In genomic region chr16:85156869-85157268, GRCh38 we compare ENCODE assay signal across 17 cellular contexts. TPM values are rescaled to one million over a fixed set of nuclear protein-coding genes. Genes with fewer than 3 reads are reported as not detected.
DNase-seq lines count a peak whose midpoint lies in the region; ATAC-seq and TF ChIP-seq lines count a peak whose summit lies in the region.
"Had no signal": no experiment of that assay in that cellular context is flagged by ENCODE, and none has a peak within 500 bp of the region (broad histone marks: within the 10 kb centered on the region; RNA-seq: fewer than 3 reads in every experiment).

No MANE protein-coding gene starts in this region.

- TF ChIP-seq CTCF in natural killer cell (IDR thresholded peaks at IDR 0.05), result no peak
- TF ChIP-seq CTCF in psoas muscle (IDR thresholded peaks at IDR 0.05), result no peak

- peak overlapping the region; percentile 1 for H3K4me3 Mint-ChIP-seq in natural killer cell
- no peak overlapping the region for H3K4me3 Mint-ChIP-seq in natural killer cell treated with Interleukin-12 subunit alpha and Interleukin-12 subunit beta and Interleukin-15 and Interleukin-18, amount 100 ng/mL, for 72 hours
- H3K4me3 Mint-ChIP-seq in activated naive CD8-positive, alpha-beta T cell treated with anti-CD3 and anti-CD28 coated beads for 36 hours, result peak overlapping the region; percentile 76
- peak overlapping the region in 6 of 8 donors; percentile 10 to 96 (median 87) for H3K4me3 Mint-ChIP-seq in naive B cell

- H3K27ac ChIP-seq in psoas muscle, result peak overlapping the region; percentile 70

- no peak for DNase-seq in natural killer cell
- DNase-seq in natural killer cell treated with Interleukin-12 subunit alpha and Interleukin-12 subunit beta and Interleukin-15 and Interleukin-18, amount 100 ng/mL, for 72 hours (ENCODE audit: low spot score), result no peak
- DNase-seq in activated naive CD8-positive, alpha-beta T cell treated with anti-CD3 and anti-CD28 coated beads for 36 hours, result no peak
- DNase-seq in naive B cell, result no peak
- DNase-seq in psoas muscle, result no peak
- no peak for DNase-seq in hippocampal formation (lab: John Stamatoyannopoulos, UW)
- DNase-seq: C1 segment of cervical spinal cord; DMS79 treated with DMSO at 0.1 percent for 48 hours; H9; NCI-H1092 treated with DMSO at 0.1 percent for 48 hours; NCI-H510A; NCI-H748 treated with DMSO at 0.1 percent for 48 hours; NK-92 treated with Interleukin-12 subunit alpha and Interleukin-12 subunit beta, amount 100 ng/mL, for 24 hours; Right ventricle myocardium superior had no signal

- H3K4me3 ChIP-seq in psoas muscle, result no peak overlapping the region

- H3K36me3 Mint-ChIP-seq in natural killer cell (no peaks in the 10 kb centered on the region), naive B cell (no peaks in the 10 kb centered on the region)
- no peaks in the 10 kb centered on the region for H3K36me3 Mint-ChIP-seq in natural killer cell treated with Interleukin-12 subunit alpha and Interleukin-12 subunit beta and Interleukin-15 and Interleukin-18, amount 100 ng/mL, for 72 hours
- H3K36me3 Mint-ChIP-seq in activated naive CD8-positive, alpha-beta T cell treated with anti-CD3 and anti-CD28 coated beads for 36 hours, result no peaks in the 10 kb centered on the region

- peaks cover 64% of the 10 kb centered on the region for H3K4me1 ChIP-seq in psoas muscle

- no peaks in the 10 kb centered on the region for H3K36me3 ChIP-seq in psoas muscle (ENCODE audit: insufficient read depth in 1 of 2, low read depth in 1 of 2)

- H3K4me1 Mint-ChIP-seq in natural killer cell, result peaks cover 13 to 17% of the 10 kb centered on the region in 2 donors
- peaks cover 15 to 18% of the 10 kb centered on the region in 2 donors for H3K4me1 Mint-ChIP-seq in natural killer cell treated with Interleukin-12 subunit alpha and Interleukin-12 subunit beta and Interleukin-15 and Interleukin-18, amount 100 ng/mL, for 72 hours (ENCODE audit: low read depth in 2 of 2)
- peaks cover 15% of the 10 kb centered on the region for H3K4me1 Mint-ChIP-seq in activated naive CD8-positive, alpha-beta T cell treated with anti-CD3 and anti-CD28 coated beads for 36 hours
- peaks cover 14 to 19% (median 17%) of the 10 kb centered on the region in 3 donors for H3K4me1 Mint-ChIP-seq in naive B cell

- H3K27me3 Mint-ChIP-seq in natural killer cell (ENCODE audit: low read depth in 2 of 2) (no peaks in the 10 kb centered on the region), naive B cell (peaks cover 8 to 15% (median 10%) of the 10 kb centered on the region in 3 donors)
- no peaks in the 10 kb centered on the region for H3K27me3 Mint-ChIP-seq in natural killer cell treated with Interleukin-12 subunit alpha and Interleukin-12 subunit beta and Interleukin-15 and Interleukin-18, amount 100 ng/mL, for 72 hours
- no peaks in the 10 kb centered on the region for H3K27me3 Mint-ChIP-seq in activated naive CD8-positive, alpha-beta T cell treated with anti-CD3 and anti-CD28 coated beads for 36 hours

- intact Hi-C loops in natural killer cell (cut with micrococcal nuclease), result no loop called here
- intact Hi-C loops in psoas muscle (cut with DNase I), result no loop called here

- H3K27ac Mint-ChIP-seq in natural killer cell (no peak overlapping the region), naive B cell (peak overlapping the region in 3 of 6 donors; percentile 5 to 88 (median 31))
- H3K27ac Mint-ChIP-seq in natural killer cell treated with Interleukin-12 subunit alpha and Interleukin-12 subunit beta and Interleukin-15 and Interleukin-18, amount 100 ng/mL, for 72 hours, result peak overlapping the region in 1 of 2 donors; percentile 63
- no peak overlapping the region for H3K27ac Mint-ChIP-seq in activated naive CD8-positive, alpha-beta T cell treated with anti-CD3 and anti-CD28 coated beads for 36 hours

- no peak for ATAC-seq in natural killer cell
- ATAC-seq in natural killer cell treated with Interleukin-12 subunit alpha and Interleukin-12 subunit beta and Interleukin-15 and Interleukin-18, amount 100 ng/mL, for 72 hours, result no peak
- no peak for ATAC-seq in naive B cell (ENCODE audit: low read depth in 2 of 2)
- no peak for ATAC-seq in psoas muscle
- no peak for ATAC-seq in HG02763 (IDR thresholded peaks at IDR 0.05; ENCODE audit: unreplicated experiment)
- ATAC-seq in GM21447 (IDR thresholded peaks at IDR 0.05; ENCODE audit: unreplicated experiment), result no peak

- no peaks in the 10 kb centered on the region for H3K9me3 ChIP-seq in psoas muscle

- H3K27me3 ChIP-seq in psoas muscle (ENCODE audit: insufficient read depth in 3 of 3, low read length in 2 of 3), result no peaks in the 10 kb centered on the region

- H3K9me3 Mint-ChIP-seq in natural killer cell, result no peaks in the 10 kb centered on the region
- no peaks in the 10 kb centered on the region for H3K9me3 Mint-ChIP-seq in natural killer cell treated with Interleukin-12 subunit alpha and Interleukin-12 subunit beta and Interleukin-15 and Interleukin-18, amount 100 ng/mL, for 72 hours
- H3K9me3 Mint-ChIP-seq in activated naive CD8-positive, alpha-beta T cell treated with anti-CD3 and anti-CD28 coated beads for 36 hours, result no peaks in the 10 kb centered on the region
- peaks cover 0 to 6% (median 0%) of the 10 kb centered on the region in 7 donors for H3K9me3 Mint-ChIP-seq in naive B cell
- H3K9me3 Mint-ChIP-seq: H9 had no signal

RNA-seq across cellular contexts. Expression of gene CIBAR2, which starts 44.6 kb away (rescaled TPM):
- total RNA-seq in natural killer cell, result not detected
- total RNA-seq in natural killer cell treated with Interleukin-12 subunit alpha and Interleukin-12 subunit beta and Interleukin-15 and Interleukin-18, amount 100 ng/mL, for 72 hours, result not detected
- not detected for total RNA-seq in activated naive CD8-positive, alpha-beta T cell treated with anti-CD3 and anti-CD28 coated beads for 36 hours
- not detected for polyA plus RNA-seq in naive B cell (ENCODE audit: low read depth in 6 of 6)
- total RNA-seq in psoas muscle, result under 1 TPM in 1 of 4 donors, not detected in 3; 0.36 TPM
- polyA plus RNA-seq in psoas muscle, result not detected
- total RNA-seq: A673, H9, Right ventricle myocardium superior had no signal
